In genomic region chr1:21997891-21998623, GRCh38 we compare ENCODE assay signal across 10 cellular contexts. TPM values are rescaled to one million over a fixed set of nuclear protein-coding genes. Genes with fewer than 3 reads are reported as not detected.
"Had no signal": no experiment of that assay in that cellular context is flagged by ENCODE, and none has a peak within 500 bp of the region (broad histone marks: within the 10 kb centered on the region; RNA-seq: fewer than 3 reads in every experiment).

No MANE protein-coding gene starts in this region.

RNA-seq across cellular contexts. Expression of gene CELA3A, which starts 3.4 kb away (rescaled TPM):
- total RNA-seq: activated B cell treated with CpG ODN at 0.5 μM for 24 hours; activated CD4-positive, alpha-beta memory T cell treated with anti-CD3 and anti-CD28 coated beads for 36 hours; activated naive CD4-positive, alpha-beta T cell treated with anti-CD3 and anti-CD28 coated beads, Interleukin-2, amount 50 U/mL, for 72 hours; activated T-helper 1 cell treated with anti-CD3 and anti-CD28 coated beads, Interleukin-12 subunit alpha, Interleukin-12 subunit beta, Interleukin-2, Interleukin-4 antibody, amounts not matched to agents 30 ng/mL and 10 ng/mL and 1 ng/mL, durations not matched to agents 14 hours and 24 hours and 36 hours; astrocyte; bronchial epithelial cell; gastrocnemius medialis; lower lobe of right lung; natural killer cell treated with Interleukin-12 subunit alpha and Interleukin-12 subunit beta and Interleukin-15 and Interleukin-18, amount 100 ng/mL, for 72 hours; uterus had no signal

RNA-seq across cellular contexts. Expression of gene CELA3B, which starts 21.2 kb away (rescaled TPM):
- total RNA-seq: activated B cell treated with CpG ODN at 0.5 μM for 24 hours; activated CD4-positive, alpha-beta memory T cell treated with anti-CD3 and anti-CD28 coated beads for 36 hours; activated naive CD4-positive, alpha-beta T cell treated with anti-CD3 and anti-CD28 coated beads, Interleukin-2, amount 50 U/mL, for 72 hours; activated T-helper 1 cell treated with anti-CD3 and anti-CD28 coated beads, Interleukin-12 subunit alpha, Interleukin-12 subunit beta, Interleukin-2, Interleukin-4 antibody, amounts not matched to agents 30 ng/mL and 10 ng/mL and 1 ng/mL, durations not matched to agents 14 hours and 24 hours and 36 hours; astrocyte; bronchial epithelial cell; gastrocnemius medialis; lower lobe of right lung; natural killer cell treated with Interleukin-12 subunit alpha and Interleukin-12 subunit beta and Interleukin-15 and Interleukin-18, amount 100 ng/mL, for 72 hours had no signal
